12 cellular contexts compared by ENCODE assay signal in genomic region chr17:32520737-32521399, GRCh38. TPM values are rescaled to one million over a fixed set of nuclear protein-coding genes. Genes with fewer than 3 reads are reported as not detected.
DNase-seq lines count a peak whose midpoint lies in the region; ATAC-seq, FAIRE-seq and TF ChIP-seq lines count a peak whose summit lies in the region.
"Had no signal": no experiment of that assay in that cellular context is flagged by ENCODE, and none has a peak within 500 bp of the region (broad histone marks: within the 10 kb centered on the region; RNA-seq: fewer than 3 reads in every experiment).

No MANE protein-coding gene starts in this region.

- H2AFZ ChIP-seq in neural cell (ENCODE audit: low read depth, low read length): no peak overlapping the region

- TF ChIP-seq RAD21 in neural cell (conservative IDR thresholded peaks at IDR 0.05): no peak

- H3K9me2 ChIP-seq in neural cell (ENCODE audit: insufficient read depth, low read length): no peaks in the 10 kb centered on the region

- no peak overlapping the region for H3K4me2 ChIP-seq in neural cell (ENCODE audit: low read length)

- H3K27ac ChIP-seq in HUES48 (ENCODE audit: low read depth, low read length) (peak overlapping the region; percentile 96), neural cell (ENCODE audit: low read length) (peak overlapping the region; percentile 100), pancreas (no peak overlapping the region)
- H3K27ac ChIP-seq: HL-60 had no signal

- WGBS in pancreas, 2 donors: 94 to 97% methylated on average over 9 of the region's 9 CpGs

- H3K27me3 ChIP-seq in HUES48 (ENCODE audit: control insufficient read depth, insufficient read depth, low read length): no peaks in the 10 kb centered on the region
- H3K27me3 ChIP-seq in bronchial epithelial cell (ENCODE audit: control insufficient read depth, insufficient read depth, low read length): no peaks in the 10 kb centered on the region
- no peaks in the 10 kb centered on the region for H3K27me3 ChIP-seq in neural cell (ENCODE audit: insufficient read depth, low read depth, low read length)
- H3K27me3 ChIP-seq in pancreas: no peaks in the 10 kb centered on the region

- intact Hi-C loops in pancreas (cut with DNase I): no loop called here

- no peak for ATAC-seq in pancreas

- no peak overlapping the region for H3K4me3 ChIP-seq in HUES48 (ENCODE audit: low read depth, low read length)
- H3K4me3 ChIP-seq in bronchial epithelial cell (ENCODE audit: low read depth, low read length): no peak overlapping the region
- peak overlapping the region; percentile 57 for H3K4me3 ChIP-seq in neural cell (ENCODE audit: low read length)
- H3K4me3 ChIP-seq in pancreas: no peak overlapping the region

- H3K9ac ChIP-seq in HUES48 (ENCODE audit: low read depth, low read length) (0 out of 2 replicates have a peak overlapping the region, but pooled peaks have one; percentile 12), neural cell (ENCODE audit: low read length) (peak overlapping the region; percentile 98)

- H3K4me1 ChIP-seq in HUES48 (ENCODE audit: control insufficient read depth, insufficient read depth, low read length) (peaks cover 61% of the 10 kb centered on the region), pancreas (no peaks in the 10 kb centered on the region)

- H3K36me3 ChIP-seq in HUES48 (ENCODE audit: control insufficient read depth, insufficient read depth, low read length): no peaks in the 10 kb centered on the region
- H3K36me3 ChIP-seq in bronchial epithelial cell (ENCODE audit: control insufficient read depth, insufficient read depth, low read length): no peaks in the 10 kb centered on the region
- H3K36me3 ChIP-seq in neural cell (ENCODE audit: insufficient read depth, low read length): no peaks in the 10 kb centered on the region
- no peaks in the 10 kb centered on the region for H3K36me3 ChIP-seq in pancreas

- peaks cover 8% of the 10 kb centered on the region for H3F3A ChIP-seq in neural cell (ENCODE audit: insufficient read depth, low read length, poor library complexity, severe bottlenecking)

- TF ChIP-seq CTCF in bronchial epithelial cell (IDR thresholded peaks at IDR 0.05; ENCODE audit: insufficient read depth, low read length, severe bottlenecking) (no peak), neural cell (IDR thresholded peaks at IDR 0.05; ENCODE audit: poor library complexity, severe bottlenecking) (no peak), pancreas (IDR thresholded peaks at IDR 0.05) (no peak)

- TF ChIP-seq POLR2A in GM12891 (IDR thresholded peaks at IDR 0.05; ENCODE audit: low read depth, low read length): no peak

- no peak for TF ChIP-seq EP300 in neural cell (conservative IDR thresholded peaks at IDR 0.05; ENCODE audit: poor library complexity, severe bottlenecking)

- peaks cover 6% of the 10 kb centered on the region for H3K79me2 ChIP-seq in neural cell (replicated peaks; ENCODE audit: insufficient read depth, low read length)

- FAIRE-seq in bronchial epithelial cell (lab: Jason Lieb, UNC) (peak; percentile 13), GM12891 (lab: Jason Lieb, UNC) (no peak), pancreas (lab: Jason Lieb, UNC) (no peak)
- FAIRE-seq: A204.1 had no signal

- H3K9me3 ChIP-seq in HUES48 (ENCODE audit: control insufficient read depth, insufficient read depth, low read length) (no peaks in the 10 kb centered on the region), neural cell (ENCODE audit: low read length) (no peaks in the 10 kb centered on the region), pancreas (no peaks in the 10 kb centered on the region)

- H4K20me1 ChIP-seq in neural cell (ENCODE audit: insufficient read depth): no peaks in the 10 kb centered on the region

- peak; percentile 8 for DNase-seq in NCI-H1092 treated with DMSO at 0.1 percent for 48 hours (lab: John Stamatoyannopoulos, UW)
- DNase-seq in NCI-H1092 (lab: John Stamatoyannopoulos, UW): no peak
- no peak for DNase-seq in bronchial epithelial cell (ENCODE audit: low read depth)
- DNase-seq in T1000 (lab: John Stamatoyannopoulos, UW): no peak
- DNase-seq in GM12891 (ENCODE audit: insufficient read length, low spot score): no peak
- no peak for DNase-seq in pancreas
- DNase-seq: DND-41, SW 1271 had no signal

TF ChIP-seq in neural cell, 6 proteins besides CTCF, POLR2A, EP300 and RAD21:
- TF ChIP-seq MXI1 (conservative IDR thresholded peaks at IDR 0.05; ENCODE audit: poor library complexity, severe bottlenecking): no peak
- TF ChIP-seq TAF1 (IDR thresholded peaks at IDR 0.05; ENCODE audit: low read depth): no peak
- no peak for TF ChIP-seq REST (IDR thresholded peaks at IDR 0.05; ENCODE audit: borderline replicate concordance)
- no peak for TF ChIP-seq POLR2AphosphoS5 (IDR thresholded peaks at IDR 0.05)
- TF ChIP-seq SMC3 (conservative IDR thresholded peaks at IDR 0.05; ENCODE audit: poor library complexity): no peak
- TF ChIP-seq EZH2 (IDR thresholded peaks at IDR 0.05; ENCODE audit: borderline replicate concordance, insufficient read depth, low read length, poor library complexity, severe bottlenecking): no peak

TF ChIP-seq in GM12891, 5 proteins besides CTCF, POLR2A, EP300 and RAD21:
- TF ChIP-seq PAX5 (IDR thresholded peaks at IDR 0.05; ENCODE audit: insufficient read depth, low read length, severe bottlenecking) (no peak), TAF1 (IDR thresholded peaks at IDR 0.05; ENCODE audit: low read depth, low read length) (no peak), POLR2AphosphoS5 (IDR thresholded peaks at IDR 0.05; ENCODE audit: low read depth, low read length) (no peak), POU2F2 (IDR thresholded peaks at IDR 0.05; ENCODE audit: low read depth, low read length) (no peak), SPI1 (IDR thresholded peaks at IDR 0.05; ENCODE audit: low read depth, low read length) (no peak)

RNA-seq across cellular contexts. Expression of gene CDK5R1, which starts 34.1 kb away (rescaled TPM):
- 2.9 and 5.5 TPM in 2 replicates for total RNA-seq in bronchial epithelial cell
- polyA plus RNA-seq in neural cell: 199 and 213 TPM in 2 replicates
- 271 and 294 TPM in 2 replicates for polyA minus RNA-seq in neural cell
- 20.3 TPM for polyA plus RNA-seq in GM12891 (2012; ENCODE audit: low read depth, missing spikeins)
- total RNA-seq in pancreas: 1 to 10 TPM in 2 of 6 donors, under 1 TPM in 4; 0.46 to 1.7 (median 0.88) TPM
- 1 to 10 TPM; 1.5 to 5.1 TPM for polyA plus RNA-seq in pancreas

Comparison
In these comparisons a context has a peak if more than half of its experiments do, and no peak if none do; other contexts are left out.
1. H3K27ac ChIP-seq: peak in HUES48 (single experiment) and neural cell (single experiment); none in pancreas (0 of 4).